1 cellular context compared by ENCODE assay signal in the genomic region with DNA sequence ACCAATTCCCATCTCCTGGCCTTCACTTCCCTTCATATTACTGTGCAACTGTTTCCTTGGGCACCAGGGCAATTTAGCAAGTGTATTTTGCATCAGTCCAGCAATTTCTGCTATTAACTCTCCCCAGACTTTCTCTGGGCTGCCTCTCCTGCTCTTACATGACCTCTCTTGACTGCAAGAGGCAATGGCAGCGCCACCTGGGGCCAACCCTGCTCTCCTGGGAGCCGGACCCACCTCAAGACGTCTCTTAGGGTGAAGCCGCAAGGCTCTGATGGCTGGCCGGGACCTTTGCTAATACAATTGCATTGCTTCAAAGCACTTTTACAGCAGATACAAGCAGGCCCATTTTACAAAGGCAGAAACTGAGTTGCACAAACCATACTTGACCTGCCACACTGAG.
TF ChIP-seq lines count a peak whose summit lies in the region.

No MANE protein-coding gene starts in this region.

TF ChIP-seq in H1, 55 proteins besides CTCF, POLR2A, EP300 and RAD21 (continued from another document):
- TF ChIP-seq GABPA (IDR thresholded peaks at IDR 0.05; ENCODE audit: borderline replicate concordance, insufficient read depth, low read length) (no peak), RXRA (IDR thresholded peaks at IDR 0.05; ENCODE audit: insufficient read depth, low read depth, low read length) (no peak), KDM1A (IDR thresholded peaks at IDR 0.05; ENCODE audit: borderline replicate concordance, low read length) (no peak), KDM4A (IDR thresholded peaks at IDR 0.05; ENCODE audit: low read depth, low read length, severe bottlenecking) (no peak), SIN3A (conservative IDR thresholded peaks at IDR 0.05 in 1 of 2, IDR thresholded peaks at IDR 0.05 in 1 of 2; ENCODE audit: low read depth in 1 of 2, low read length in 2 of 2) (no peak), EGR1 (IDR thresholded peaks at IDR 0.05; ENCODE audit: borderline replicate concordance, low read depth, low read length) (no peak), TEAD4 (IDR thresholded peaks at IDR 0.05; ENCODE audit: low read depth, low read length) (no peak)
- TF ChIP-seq, protein P1, sequence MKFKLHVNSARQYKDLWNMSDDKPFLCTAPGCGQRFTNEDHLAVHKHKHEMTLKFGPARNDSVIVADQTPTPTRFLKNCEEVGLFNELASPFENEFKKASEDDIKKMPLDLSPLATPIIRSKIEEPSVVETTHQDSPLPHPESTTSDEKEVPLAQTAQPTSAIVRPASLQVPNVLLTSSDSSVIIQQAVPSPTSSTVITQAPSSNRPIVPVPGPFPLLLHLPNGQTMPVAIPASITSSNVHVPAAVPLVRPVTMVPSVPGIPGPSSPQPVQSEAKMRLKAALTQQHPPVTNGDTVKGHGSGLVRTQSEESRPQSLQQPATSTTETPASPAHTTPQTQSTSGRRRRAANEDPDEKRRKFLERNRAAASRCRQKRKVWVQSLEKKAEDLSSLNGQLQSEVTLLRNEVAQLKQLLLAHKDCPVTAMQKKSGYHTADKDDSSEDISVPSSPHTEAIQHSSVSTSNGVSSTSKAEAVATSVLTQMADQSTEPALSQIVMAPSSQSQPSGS (IDR thresholded peaks at IDR 0.05; ENCODE audit: low read length), result no peak
- TF ChIP-seq, protein P2, sequence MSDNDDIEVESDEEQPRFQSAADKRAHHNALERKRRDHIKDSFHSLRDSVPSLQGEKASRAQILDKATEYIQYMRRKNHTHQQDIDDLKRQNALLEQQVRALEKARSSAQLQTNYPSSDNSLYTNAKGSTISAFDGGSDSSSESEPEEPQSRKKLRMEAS (IDR thresholded peaks at IDR 0.05), result no peak
TF ChIP-seq in H1: peak in this region for 0.
